ENCODE assay signal across 19 cellular contexts in the genomic region with DNA sequence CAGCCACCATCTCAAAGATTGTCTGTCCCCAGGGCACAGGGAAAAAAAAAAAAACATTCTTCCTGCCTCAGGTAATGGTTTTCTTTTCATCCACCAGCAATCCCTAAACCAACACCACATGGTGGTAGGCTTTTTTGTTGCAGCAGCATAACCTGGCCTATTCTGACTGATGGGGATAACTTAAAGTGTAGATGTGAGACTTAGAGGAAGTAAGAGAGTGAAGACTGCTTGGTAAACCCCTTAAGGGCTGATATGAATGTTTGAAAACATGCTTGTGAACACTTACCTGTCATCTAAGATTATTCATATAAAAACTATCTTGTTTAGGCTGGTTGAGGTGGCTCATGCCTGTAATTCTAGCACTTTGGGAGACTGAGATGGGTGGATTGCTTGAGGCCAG.
DNase-seq lines count a peak whose midpoint lies in the region; ATAC-seq and TF ChIP-seq lines count a peak whose summit lies in the region.
"Had no signal": no experiment of that assay in that cellular context is flagged by ENCODE, and none has a peak within 500 bp of the region (broad histone marks: within the 10 kb centered on the region; RNA-seq: fewer than 3 reads in every experiment).

No MANE protein-coding gene starts in this region.

- peaks cover 50% of the 10 kb centered on the region for H3K4me1 Mint-ChIP-seq in activated T-helper 2 cell treated with anti-CD3 and anti-CD28 coated beads, Interferon-gamma antibody, Interleukin-2, Interleukin-4, amounts not matched to agents 10 μg/mL and 5 μg/mL and 100 μg/mL, durations not matched to agents 14 hours and 24 hours and 36 hours (ENCODE audit: low read depth)

- no peak overlapping the region for H3K4me2 ChIP-seq in GM23248 (ENCODE audit: unreplicated experiment)
- H3K4me2 ChIP-seq: neural progenitor cell had no signal

- peaks cover 12% of the 10 kb centered on the region for H3K36me3 Mint-ChIP-seq in activated T-helper 2 cell treated with anti-CD3 and anti-CD28 coated beads, Interferon-gamma antibody, Interleukin-2, Interleukin-4, amounts not matched to agents 10 μg/mL and 5 μg/mL and 100 μg/mL, durations not matched to agents 14 hours and 24 hours and 36 hours (ENCODE audit: low read depth)
- H3K36me3 Mint-ChIP-seq: CD8-positive, alpha-beta T cell; neural progenitor cell had no signal

- H3K9me3 Mint-ChIP-seq in activated T-helper 2 cell treated with anti-CD3 and anti-CD28 coated beads, Interferon-gamma antibody, Interleukin-2, Interleukin-4, amounts not matched to agents 10 μg/mL and 5 μg/mL and 100 μg/mL, durations not matched to agents 14 hours and 24 hours and 36 hours, result peaks cover 14% of the 10 kb centered on the region

- H4K20me1 ChIP-seq in GM23248 (ENCODE audit: insufficient read depth), result no peaks in the 10 kb centered on the region

- no peak for TF ChIP-seq EP300 in sigmoid colon (IDR thresholded peaks at IDR 0.05)

- no peak for DNase-seq in activated CD4-positive, CD25-positive, alpha-beta regulatory T cell (lab: John Stamatoyannopoulos, UW)
- DNase-seq in GM23248 (no peak), sigmoid colon (no peak), psoas muscle (no peak), NCI-H510A treated with DMSO at 0.1 percent for 48 hours (lab: John Stamatoyannopoulos, UW) (no peak), NCI-H2227 (lab: John Stamatoyannopoulos, UW; ENCODE audit: unreplicated experiment) (no peak)
- DNase-seq in activated T-helper 2 cell treated with anti-CD3 and anti-CD28 coated beads, Interferon-gamma antibody, Interleukin-2, Interleukin-4, amounts not matched to agents 10 μg/mL and 5 μg/mL and 100 μg/mL, durations not matched to agents 14 hours and 24 hours and 36 hours (ENCODE audit: low spot score), result no peak
- DNase-seq: 8988T; activated effector memory CD4-positive, alpha-beta T cell treated with Interleukin-2 at 50 U/mL for 16 hours; body of pancreas; CD8-positive, alpha-beta T cell; NCI-H1092; retina; RPMI8226; stimulated activated CD4-positive, alpha-beta T cell treated with anti-CD3 and anti-CD28 coated beads, Interleukin-2, amount 100 ng/mL, for 24 hours; transverse colon had no signal

- no peak for TF ChIP-seq POLR2A in sigmoid colon (IDR thresholded peaks at IDR 0.05)

- no peaks in the 10 kb centered on the region for H3K9me2 ChIP-seq in GM23248 (ENCODE audit: insufficient read depth)

- H3K27ac ChIP-seq in GM23248, result peak overlapping the region; percentile 60
- H3K27ac ChIP-seq in sigmoid colon, result peak overlapping the region in 3 of 4 donors; percentile 73 to 86 (median 80)
- H3K27ac ChIP-seq in psoas muscle, result no peak overlapping the region
- H3K27ac ChIP-seq: body of pancreas, neural progenitor cell had no signal

- H3K27me3 Mint-ChIP-seq in activated T-helper 2 cell treated with anti-CD3 and anti-CD28 coated beads, Interferon-gamma antibody, Interleukin-2, Interleukin-4, amounts not matched to agents 10 μg/mL and 5 μg/mL and 100 μg/mL, durations not matched to agents 14 hours and 24 hours and 36 hours (ENCODE audit: low read depth), result no peaks in the 10 kb centered on the region

- no peak overlapping the region for H2AFZ ChIP-seq in GM23248
- H2AFZ ChIP-seq: neural progenitor cell had no signal

- H3K9ac ChIP-seq in GM23248, result no peak overlapping the region
- H3K9ac ChIP-seq: neural progenitor cell had no signal

- H3K36me3 ChIP-seq in GM23248 (ENCODE audit: low read depth) (no peaks in the 10 kb centered on the region), sigmoid colon (no peaks in the 10 kb centered on the region), psoas muscle (ENCODE audit: insufficient read depth in 1 of 2, low read depth in 1 of 2) (no peaks in the 10 kb centered on the region)
- H3K36me3 ChIP-seq: HAP-1, neural progenitor cell, transverse colon had no signal

- H3K79me2 ChIP-seq in GM23248 (ENCODE audit: insufficient read depth), result no peaks in the 10 kb centered on the region

- TF ChIP-seq CTCF in sigmoid colon (IDR thresholded peaks at IDR 0.05), result no peak
- no peak for TF ChIP-seq CTCF in psoas muscle (IDR thresholded peaks at IDR 0.05)

- peaks cover 16% of the 10 kb centered on the region for H3F3A ChIP-seq in GM23248 (ENCODE audit: insufficient read depth)

- in situ Hi-C loops in GM23248 (cut with MboI), result no loop called here

- ATAC-seq in activated CD4-positive, CD25-positive, alpha-beta regulatory T cell treated with anti-CD3 and anti-CD28 coated beads, Interleukin-2, amount 50 U/mL, for 24 hours, result peak; percentile 42 to 52
- no peak for ATAC-seq in psoas muscle
- ATAC-seq: body of pancreas; CD8-positive, alpha-beta T cell had no signal

- H3K4me1 ChIP-seq in GM23248 (ENCODE audit: insufficient read depth) (peaks cover 30% of the 10 kb centered on the region), sigmoid colon (peaks cover 0 to 20% (median 17%) of the 10 kb centered on the region in 4 donors), psoas muscle (no peaks in the 10 kb centered on the region)
- H3K4me1 ChIP-seq: body of pancreas, neural progenitor cell had no signal

- peak overlapping the region; percentile 93 for H3K27ac Mint-ChIP-seq in activated T-helper 2 cell treated with anti-CD3 and anti-CD28 coated beads, Interferon-gamma antibody, Interleukin-2, Interleukin-4, amounts not matched to agents 10 μg/mL and 5 μg/mL and 100 μg/mL, durations not matched to agents 14 hours and 24 hours and 36 hours
- H3K27ac Mint-ChIP-seq: CD8-positive, alpha-beta T cell had no signal

- intact Hi-C loops in activated T-helper 2 cell treated with anti-CD3 and anti-CD28 coated beads, Interferon-gamma antibody, Interleukin-2, Interleukin-4, amounts not matched to agents 10 μg/mL and 5 μg/mL and 100 μg/mL, durations not matched to agents 14 hours and 24 hours and 36 hours (cut with micrococcal nuclease), result loop anchor here (2.0 to 10.0 kb wide), 6 partner anchors 77 to 366 kb away; a partner anchor contains a TSS
- intact Hi-C loops in sigmoid colon (cut with DNase I), result no loop called here
- intact Hi-C loops in psoas muscle (cut with DNase I), result no loop called here

- H3K4me3 ChIP-seq in GM23248, result no peak overlapping the region
- H3K4me3 ChIP-seq in sigmoid colon, result no peak overlapping the region
- H3K4me3 ChIP-seq in psoas muscle, result no peak overlapping the region
- H3K4me3 ChIP-seq: body of pancreas, HAP-1, neural progenitor cell, transverse colon had no signal

- H3K4me3 Mint-ChIP-seq in activated T-helper 2 cell treated with anti-CD3 and anti-CD28 coated beads, Interferon-gamma antibody, Interleukin-2, Interleukin-4, amounts not matched to agents 10 μg/mL and 5 μg/mL and 100 μg/mL, durations not matched to agents 14 hours and 24 hours and 36 hours (ENCODE audit: low read depth), result no peak overlapping the region
- H3K4me3 Mint-ChIP-seq: CD8-positive, alpha-beta T cell; neural progenitor cell had no signal

- H3K9me3 ChIP-seq in GM23248 (ENCODE audit: low read depth), result no peaks in the 10 kb centered on the region
- H3K9me3 ChIP-seq in sigmoid colon, result no peaks in the 10 kb centered on the region
- no peaks in the 10 kb centered on the region for H3K9me3 ChIP-seq in psoas muscle
- H3K9me3 ChIP-seq: body of pancreas, transverse colon had no signal

- H3K27me3 ChIP-seq in GM23248 (replicated peaks; ENCODE audit: insufficient read depth), result no peaks in the 10 kb centered on the region
- no peaks in the 10 kb centered on the region for H3K27me3 ChIP-seq in sigmoid colon
- no peaks in the 10 kb centered on the region for H3K27me3 ChIP-seq in psoas muscle (ENCODE audit: insufficient read depth in 3 of 3, low read length in 2 of 3)
- H3K27me3 ChIP-seq: body of pancreas, neural progenitor cell, transverse colon had no signal

Comparison
In these comparisons a context has a peak if more than half of its experiments do, and no peak if none do; other contexts are left out.
1. ATAC-seq: peak in activated CD4-positive, CD25-positive, alpha-beta regulatory T cell treated with anti-CD3 and anti-CD28 coated beads, Interleukin-2, amount 50 U/mL, for 24 hours (2 of 2); none in psoas muscle (0 of 4).